20 cellular contexts compared by ENCODE assay signal in genomic region chr6:130679684-130680083, GRCh38.
A peak's percentile ranks its signal among the peaks of the same experiment; 100 is the strongest.
DNase-seq lines count a peak whose midpoint lies in the region; ATAC-seq and TF ChIP-seq lines count a peak whose summit lies in the region.
"Had no signal": no experiment of that assay in that cellular context is flagged by ENCODE, and none has a peak within 500 bp of the region (broad histone marks: within the 10 kb centered on the region; RNA-seq: fewer than 3 reads in every experiment).

No MANE protein-coding gene starts in this region.

- H3K79me2 ChIP-seq in neural progenitor cell (ENCODE audit: low read depth), result no peaks in the 10 kb centered on the region

- intact Hi-C loops in gastrocnemius medialis (cut with DNase I; ENCODE audit: low total_unique reads), result no loop called here
- intact Hi-C loops in activated T-helper 1 cell treated with anti-CD3 and anti-CD28 coated beads, Interleukin-12 subunit alpha, Interleukin-12 subunit beta, Interleukin-2, Interleukin-4 antibody, amounts not matched to agents 30 ng/mL and 10 ng/mL and 1 ng/mL, durations not matched to agents 14 hours and 24 hours and 36 hours (cut with micrococcal nuclease), result no loop called here

- H3K27me3 ChIP-seq in adipocyte (replicated peaks; ENCODE audit: control insufficient read depth, insufficient read depth, low read length) (no peaks in the 10 kb centered on the region), gastrocnemius medialis (no peaks in the 10 kb centered on the region), neural progenitor cell (no peaks in the 10 kb centered on the region)
- H3K27me3 ChIP-seq: BLaER1, cardiac muscle cell had no signal

- peaks cover 38% of the 10 kb centered on the region for H3K4me1 ChIP-seq in adipocyte (ENCODE audit: control insufficient read depth, insufficient read depth, low read length)
- peaks cover 0 to 9% of the 10 kb centered on the region in 2 donors for H3K4me1 ChIP-seq in gastrocnemius medialis
- H3K4me1 ChIP-seq in neural progenitor cell, result no peaks in the 10 kb centered on the region
- H3K4me1 ChIP-seq: BLaER1 had no signal

- peak overlapping the region; percentile 85 for H3K9ac ChIP-seq in adipocyte (ENCODE audit: low read length)
- no peak overlapping the region for H3K9ac ChIP-seq in neural progenitor cell
- H3K9ac ChIP-seq: BLaER1 had no signal

- H3K27ac ChIP-seq in gastrocnemius medialis (peak overlapping the region; percentile 24 to 54 (median 38)), neural progenitor cell (no peak overlapping the region)
- H3K27ac ChIP-seq: BLaER1, cardiac muscle cell had no signal

- H3F3A ChIP-seq in neural progenitor cell (ENCODE audit: low read depth), result no peaks in the 10 kb centered on the region

- H3K27ac Mint-ChIP-seq in neural progenitor cell, result no peak overlapping the region
- H3K27ac Mint-ChIP-seq in activated T-helper 1 cell treated with anti-CD3 and anti-CD28 coated beads, Interleukin-12 subunit alpha, Interleukin-12 subunit beta, Interleukin-2, Interleukin-4 antibody, amounts not matched to agents 30 ng/mL and 10 ng/mL and 1 ng/mL, durations not matched to agents 14 hours and 24 hours and 36 hours, result no peak overlapping the region
- H3K27ac Mint-ChIP-seq: activated naive CD8-positive, alpha-beta T cell treated with anti-CD3 and anti-CD28 coated beads for 36 hours; activated T-helper 17 cell treated with anti-CD3 and anti-CD28 coated beads, Interleukin-2, amount 50 U/mL, for 72 hours; stimulated activated naive CD8-positive, alpha-beta T cell treated with anti-CD3 and anti-CD28 coated beads, Interleukin-15, amount 100 ng/mL, for 72 hours had no signal

- H3K4me3 Mint-ChIP-seq in neural progenitor cell, result no peak overlapping the region
- H3K4me3 Mint-ChIP-seq in activated T-helper 1 cell treated with anti-CD3 and anti-CD28 coated beads, Interleukin-12 subunit alpha, Interleukin-12 subunit beta, Interleukin-2, Interleukin-4 antibody, amounts not matched to agents 30 ng/mL and 10 ng/mL and 1 ng/mL, durations not matched to agents 14 hours and 24 hours and 36 hours, result no peak overlapping the region
- H3K4me3 Mint-ChIP-seq: activated naive CD8-positive, alpha-beta T cell treated with anti-CD3 and anti-CD28 coated beads for 36 hours; activated T-helper 17 cell treated with anti-CD3 and anti-CD28 coated beads, Interleukin-2, amount 50 U/mL, for 72 hours; neural crest cell; stimulated activated naive CD8-positive, alpha-beta T cell treated with anti-CD3 and anti-CD28 coated beads, Interleukin-15, amount 100 ng/mL, for 72 hours had no signal

- no peak for TF ChIP-seq CTCF in fibroblast of pulmonary artery (IDR thresholded peaks at IDR 0.05; ENCODE audit: low read length, missing control alignments)
- TF ChIP-seq CTCF in gastrocnemius medialis (IDR thresholded peaks at IDR 0.05 in 4 of 5, conservative IDR thresholded peaks at IDR 0.05 in 1 of 5), result no peak
- TF ChIP-seq CTCF in neural progenitor cell (IDR thresholded peaks at IDR 0.05), result no peak

- H3K9me3 ChIP-seq in adipocyte (ENCODE audit: control insufficient read depth, low read length), result peaks cover 14% of the 10 kb centered on the region
- H3K9me3 ChIP-seq in gastrocnemius medialis, result no peaks in the 10 kb centered on the region
- H3K9me3 ChIP-seq in neural progenitor cell (ENCODE audit: low read depth), result no peaks in the 10 kb centered on the region

- ATAC-seq in gastrocnemius medialis, result no peak
- ATAC-seq: activated T-helper 17 cell treated with anti-CD3 and anti-CD28 coated beads, Interleukin-2, amount 50 U/mL, for 72 hours; stimulated activated naive CD8-positive, alpha-beta T cell treated with anti-CD3 and anti-CD28 coated beads, Interleukin-15, amount 100 ng/mL, for 72 hours had no signal

- H2AFZ ChIP-seq in neural progenitor cell (replicated peaks), result no peak overlapping the region

- DNase-seq in AG08395 (ENCODE audit: low spot score) (peak; percentile 7), adipocyte (ENCODE audit: low read depth) (no peak), fibroblast of pulmonary artery (ENCODE audit: low read depth) (peak; percentile 41), gastrocnemius medialis (no peak), neural progenitor cell (ENCODE audit: low spot score) (no peak), LoVo (ENCODE audit: low spot score) (no peak)
- DNase-seq in activated T-helper 1 cell treated with anti-CD3 and anti-CD28 coated beads, Interleukin-12 subunit alpha, Interleukin-12 subunit beta, Interleukin-2, Interleukin-4 antibody, amounts not matched to agents 30 ng/mL and 10 ng/mL and 1 ng/mL, durations not matched to agents 14 hours and 24 hours and 36 hours (ENCODE audit: low spot score), result no peak
- no peak for DNase-seq in stimulated activated CD4-positive, alpha-beta T cell treated with anti-CD3 and anti-CD28 coated beads, Interleukin-4, amount 100 ng/mL, for 24 hours
- DNase-seq: activated naive CD8-positive, alpha-beta T cell treated with anti-CD3 and anti-CD28 coated beads for 36 hours; dermis blood vessel endothelial cell; EL; left cardiac atrium; NCI-H524; stimulated activated CD4-positive, alpha-beta T cell treated with anti-CD3 and anti-CD28 coated beads, Interleukin-4, amount 100 ng/mL, for 4 hours; stimulated activated naive CD8-positive, alpha-beta T cell treated with anti-CD3 and anti-CD28 coated beads, Interleukin-15, amount 100 ng/mL, for 72 hours had no signal

- H3K4me3 ChIP-seq in adipocyte (ENCODE audit: low read length) (peak overlapping the region; percentile 55), fibroblast of pulmonary artery (replicated peaks; ENCODE audit: low read depth, low read length) (no peak overlapping the region), gastrocnemius medialis (no peak overlapping the region), neural progenitor cell (no peak overlapping the region)
- H3K4me3 ChIP-seq: BLaER1, cardiac muscle cell, smooth muscle cell had no signal

- no peak overlapping the region for H3K4me2 ChIP-seq in neural progenitor cell
- H3K4me2 ChIP-seq: BLaER1, smooth muscle cell had no signal

- no peaks in the 10 kb centered on the region for H4K20me1 ChIP-seq in neural progenitor cell (ENCODE audit: low read depth)
- H4K20me1 ChIP-seq: BLaER1 had no signal

- peaks cover 4% of the 10 kb centered on the region for H3K4me1 Mint-ChIP-seq in neural progenitor cell
- H3K4me1 Mint-ChIP-seq in activated T-helper 1 cell treated with anti-CD3 and anti-CD28 coated beads, Interleukin-12 subunit alpha, Interleukin-12 subunit beta, Interleukin-2, Interleukin-4 antibody, amounts not matched to agents 30 ng/mL and 10 ng/mL and 1 ng/mL, durations not matched to agents 14 hours and 24 hours and 36 hours (ENCODE audit: low read depth), result peaks cover 22% of the 10 kb centered on the region
- H3K4me1 Mint-ChIP-seq: activated naive CD8-positive, alpha-beta T cell treated with anti-CD3 and anti-CD28 coated beads for 36 hours had no signal

- no peak for TF ChIP-seq POLR2A in gastrocnemius medialis (IDR thresholded peaks at IDR 0.05)

- in situ Hi-C loops in gastrocnemius medialis (cut with MboI; ENCODE audit: low sequenced_read_pairs in 4 of 4), result no loop called here

- H3K9me3 Mint-ChIP-seq in neural progenitor cell, result no peaks in the 10 kb centered on the region
- H3K9me3 Mint-ChIP-seq in activated T-helper 1 cell treated with anti-CD3 and anti-CD28 coated beads, Interleukin-12 subunit alpha, Interleukin-12 subunit beta, Interleukin-2, Interleukin-4 antibody, amounts not matched to agents 30 ng/mL and 10 ng/mL and 1 ng/mL, durations not matched to agents 14 hours and 24 hours and 36 hours, result peaks cover 34% of the 10 kb centered on the region

- H3K36me3 ChIP-seq in adipocyte (ENCODE audit: control insufficient read depth, insufficient read depth, low read length, severe bottlenecking), result no peaks in the 10 kb centered on the region
- no peaks in the 10 kb centered on the region for H3K36me3 ChIP-seq in gastrocnemius medialis
- H3K36me3 ChIP-seq in neural progenitor cell, result no peaks in the 10 kb centered on the region
- H3K36me3 ChIP-seq: BLaER1, cardiac muscle cell had no signal

- H3K27me3 Mint-ChIP-seq in neural progenitor cell (ENCODE audit: insufficient read depth, low read depth), result peaks cover 2% of the 10 kb centered on the region
- H3K27me3 Mint-ChIP-seq in activated T-helper 1 cell treated with anti-CD3 and anti-CD28 coated beads, Interleukin-12 subunit alpha, Interleukin-12 subunit beta, Interleukin-2, Interleukin-4 antibody, amounts not matched to agents 30 ng/mL and 10 ng/mL and 1 ng/mL, durations not matched to agents 14 hours and 24 hours and 36 hours (ENCODE audit: insufficient read depth), result peaks cover 5% of the 10 kb centered on the region
- H3K27me3 Mint-ChIP-seq: activated naive CD8-positive, alpha-beta T cell treated with anti-CD3 and anti-CD28 coated beads for 36 hours; activated T-helper 17 cell treated with anti-CD3 and anti-CD28 coated beads, Interleukin-2, amount 50 U/mL, for 72 hours; stimulated activated naive CD8-positive, alpha-beta T cell treated with anti-CD3 and anti-CD28 coated beads, Interleukin-15, amount 100 ng/mL, for 72 hours had no signal

- no peaks in the 10 kb centered on the region for H3K36me3 Mint-ChIP-seq in neural progenitor cell
- peaks cover 10% of the 10 kb centered on the region for H3K36me3 Mint-ChIP-seq in activated T-helper 1 cell treated with anti-CD3 and anti-CD28 coated beads, Interleukin-12 subunit alpha, Interleukin-12 subunit beta, Interleukin-2, Interleukin-4 antibody, amounts not matched to agents 30 ng/mL and 10 ng/mL and 1 ng/mL, durations not matched to agents 14 hours and 24 hours and 36 hours (ENCODE audit: low read depth)

Comparison
In these comparisons a context has a peak if more than half of its experiments do, and no peak if none do; other contexts are left out.
1. DNase-seq: peak in AG08395 (single experiment) and fibroblast of pulmonary artery (single experiment); none in adipocyte (single experiment), gastrocnemius medialis (0 of 2), neural progenitor cell (single experiment), activated T-helper 1 cell treated with anti-CD3 and anti-CD28 coated beads, Interleukin-12 subunit alpha, Interleukin-12 subunit beta, Interleukin-2, Interleukin-4 antibody, amounts not matched to agents 30 ng/mL and 10 ng/mL and 1 ng/mL, durations not matched to agents 14 hours and 24 hours and 36 hours (single experiment), stimulated activated CD4-positive, alpha-beta T cell treated with anti-CD3 and anti-CD28 coated beads, Interleukin-4, amount 100 ng/mL, for 24 hours (single experiment) and LoVo (single experiment).